Comparison of ENCODE assay signal across 1 cellular context in genomic region chr1:161973924-161974845, GRCh38.
TF ChIP-seq lines count a peak whose summit lies in the region.

No MANE protein-coding gene starts in this region.

TF ChIP-seq in K562, 482 proteins besides CTCF, POLR2A, EP300 and RAD21 (continued from another document):
- TF ChIP-seq, protein P1, sequence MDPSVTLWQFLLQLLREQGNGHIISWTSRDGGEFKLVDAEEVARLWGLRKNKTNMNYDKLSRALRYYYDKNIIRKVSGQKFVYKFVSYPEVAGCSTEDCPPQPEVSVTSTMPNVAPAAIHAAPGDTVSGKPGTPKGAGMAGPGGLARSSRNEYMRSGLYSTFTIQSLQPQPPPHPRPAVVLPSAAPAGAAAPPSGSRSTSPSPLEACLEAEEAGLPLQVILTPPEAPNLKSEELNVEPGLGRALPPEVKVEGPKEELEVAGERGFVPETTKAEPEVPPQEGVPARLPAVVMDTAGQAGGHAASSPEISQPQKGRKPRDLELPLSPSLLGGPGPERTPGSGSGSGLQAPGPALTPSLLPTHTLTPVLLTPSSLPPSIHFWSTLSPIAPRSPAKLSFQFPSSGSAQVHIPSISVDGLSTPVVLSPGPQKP (CRISPR knock-in tag; IDR thresholded peaks at IDR 0.05), result no peak
